In the genomic region with DNA sequence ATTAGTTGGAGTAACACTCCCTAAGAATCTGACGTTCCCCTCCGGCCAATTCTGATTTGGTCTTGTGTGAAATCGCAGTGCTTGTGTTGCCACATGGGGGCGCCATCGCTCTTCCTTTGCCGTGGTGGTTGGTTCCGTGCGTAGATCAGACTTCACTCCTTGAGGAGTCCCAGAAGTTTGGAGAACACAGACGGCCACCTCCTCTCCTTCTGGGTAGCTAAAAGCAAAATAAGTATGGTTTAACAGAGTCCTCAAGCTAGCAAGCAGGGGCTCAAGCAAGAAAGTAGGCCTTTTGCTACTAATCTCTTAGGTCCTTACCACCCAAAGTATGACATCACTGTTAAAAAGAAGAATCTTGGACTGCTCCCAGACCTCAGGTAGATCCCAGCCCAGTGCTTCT, we compare ENCODE assay signal across 8 cellular contexts. TPM values are rescaled to one million over a fixed set of nuclear protein-coding genes. Genes with fewer than 3 reads are reported as not detected.
A peak's percentile ranks its signal among the peaks of the same experiment; 100 is the strongest.
DNase-seq lines count a peak whose midpoint lies in the region; ATAC-seq, FAIRE-seq and TF ChIP-seq lines count a peak whose summit lies in the region.

No MANE protein-coding gene starts in this region.

- H3K4me2 ChIP-seq in SU-DHL-6 (ENCODE audit: low read depth, low read length, poor library complexity, severe bottlenecking) = no peak overlapping the region

- H2AFZ ChIP-seq in SU-DHL-6 (ENCODE audit: low read depth, low read length, severe bottlenecking) = no peak overlapping the region

- H3K27me3 ChIP-seq in SU-DHL-6 (ENCODE audit: low read length) = no peaks in the 10 kb centered on the region

- TF ChIP-seq CTCF in NB4 (IDR thresholded peaks at IDR 0.05; ENCODE audit: low read depth, low read length) (peak; percentile 90), SU-DHL-6 (IDR thresholded peaks at IDR 0.05; ENCODE audit: insufficient read depth, low read length, poor library complexity, severe bottlenecking) (peak; percentile 91)

- no peaks in the 10 kb centered on the region for H3F3A ChIP-seq in SU-DHL-6 (ENCODE audit: insufficient read depth)

- no peaks in the 10 kb centered on the region for H3K36me3 ChIP-seq in SU-DHL-6 (ENCODE audit: low read length)

- FAIRE-seq in urothelium cell line (lab: Jason Lieb, UNC) = peak; percentile 89

- no peaks in the 10 kb centered on the region for H4K20me1 ChIP-seq in SU-DHL-6 (ENCODE audit: low read depth, low read length)

- H3K4me1 Mint-ChIP-seq in activated naive CD8-positive, alpha-beta T cell (ENCODE audit: low read depth) = peaks cover 26% of the 10 kb centered on the region

- peak overlapping the region; percentile 56 for H3K4me3 Mint-ChIP-seq in activated naive CD8-positive, alpha-beta T cell

- no peak overlapping the region for H3K9ac ChIP-seq in SU-DHL-6 (ENCODE audit: low read length)

- H3K9me3 ChIP-seq in SU-DHL-6 (ENCODE audit: insufficient read depth, low read length) = no peaks in the 10 kb centered on the region

- ATAC-seq in GM18909 (IDR thresholded peaks at IDR 0.05; ENCODE audit: poor library complexity, unreplicated experiment) (peak; percentile 50), Right ventricle myocardium superior (ENCODE audit: poor library complexity) (peak; percentile 91)

- H3K79me2 ChIP-seq in SU-DHL-6 (ENCODE audit: insufficient read depth, low read length) = no peaks in the 10 kb centered on the region

- H3K9me3 Mint-ChIP-seq in activated naive CD8-positive, alpha-beta T cell (ENCODE audit: low read depth) = no peaks in the 10 kb centered on the region

- no peak for TF ChIP-seq POLR2A in NB4 (IDR thresholded peaks at IDR 0.05; ENCODE audit: extremely low read depth, insufficient read length)

- no peaks in the 10 kb centered on the region for H3K36me3 Mint-ChIP-seq in activated naive CD8-positive, alpha-beta T cell

- H3K4me3 ChIP-seq in NB4 (ENCODE audit: low read depth, low read length) (no peak overlapping the region), SU-DHL-6 (ENCODE audit: insufficient read depth, low read length, poor library complexity, severe bottlenecking) (no peak overlapping the region)

- H3K27ac ChIP-seq in SU-DHL-6 (ENCODE audit: low read depth, low read length) = no peak overlapping the region

- intact Hi-C loops in Right ventricle myocardium superior (cut with DNase I) = loop anchor here (5.0 to 10.0 kb wide), 3 partner anchors 136 to 756 kb away; no protein-coding TSS in a partner anchor
- intact Hi-C loops in posterior vena cava (cut with DNase I) = loop anchor here (5.0 to 10.0 kb wide), 2 partner anchors 174 to 756 kb away; no protein-coding TSS in a partner anchor

- no peaks in the 10 kb centered on the region for H3K9me2 ChIP-seq in SU-DHL-6 (replicated peaks; ENCODE audit: insufficient read depth, low read length)

- no peak overlapping the region for H3K27ac Mint-ChIP-seq in activated naive CD8-positive, alpha-beta T cell

- DNase-seq in AG08395 (ENCODE audit: low spot score) = peak; percentile 90
- peak; percentile 83 for DNase-seq in NB4 (ENCODE audit: low read depth)
- peak; percentile 89 for DNase-seq in Right ventricle myocardium superior
- DNase-seq in posterior vena cava (ENCODE audit: low spot score) = peak; percentile 96
- peak; percentile 88 for DNase-seq in urothelium cell line (ENCODE audit: low spot score)

- H3K27me3 Mint-ChIP-seq in activated naive CD8-positive, alpha-beta T cell = no peaks in the 10 kb centered on the region

RNA-seq across cellular contexts. Expression of a gene that starts 59.5 kb away (rescaled TPM):
- 68.8 TPM for total RNA-seq in Right ventricle myocardium superior
- 10 to 100 TPM; 70.4 to 89.8 TPM for total RNA-seq in posterior vena cava
